In genomic region chr17:7314719-7315569, GRCh38 we compare ENCODE assay signal across 1 cellular context.
TF ChIP-seq lines count a peak whose summit lies in the region.

A gene with protein sequence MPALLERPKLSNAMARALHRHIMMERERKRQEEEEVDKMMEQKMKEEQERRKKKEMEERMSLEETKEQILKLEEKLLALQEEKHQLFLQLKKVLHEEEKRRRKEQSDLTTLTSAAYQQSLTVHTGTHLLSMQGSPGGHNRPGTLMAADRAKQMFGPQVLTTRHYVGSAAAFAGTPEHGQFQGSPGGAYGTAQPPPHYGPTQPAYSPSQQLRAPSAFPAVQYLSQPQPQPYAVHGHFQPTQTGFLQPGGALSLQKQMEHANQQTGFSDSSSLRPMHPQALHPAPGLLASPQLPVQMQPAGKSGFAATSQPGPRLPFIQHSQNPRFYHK (minus strand): TSS chr17:7315360. CDS start chr17:7315052, 308 bp downstream.

TF ChIP-seq in K562, 482 proteins besides CTCF, POLR2A, EP300 and RAD21 (continued from another document and continues in another):
- TF ChIP-seq, protein P1, sequence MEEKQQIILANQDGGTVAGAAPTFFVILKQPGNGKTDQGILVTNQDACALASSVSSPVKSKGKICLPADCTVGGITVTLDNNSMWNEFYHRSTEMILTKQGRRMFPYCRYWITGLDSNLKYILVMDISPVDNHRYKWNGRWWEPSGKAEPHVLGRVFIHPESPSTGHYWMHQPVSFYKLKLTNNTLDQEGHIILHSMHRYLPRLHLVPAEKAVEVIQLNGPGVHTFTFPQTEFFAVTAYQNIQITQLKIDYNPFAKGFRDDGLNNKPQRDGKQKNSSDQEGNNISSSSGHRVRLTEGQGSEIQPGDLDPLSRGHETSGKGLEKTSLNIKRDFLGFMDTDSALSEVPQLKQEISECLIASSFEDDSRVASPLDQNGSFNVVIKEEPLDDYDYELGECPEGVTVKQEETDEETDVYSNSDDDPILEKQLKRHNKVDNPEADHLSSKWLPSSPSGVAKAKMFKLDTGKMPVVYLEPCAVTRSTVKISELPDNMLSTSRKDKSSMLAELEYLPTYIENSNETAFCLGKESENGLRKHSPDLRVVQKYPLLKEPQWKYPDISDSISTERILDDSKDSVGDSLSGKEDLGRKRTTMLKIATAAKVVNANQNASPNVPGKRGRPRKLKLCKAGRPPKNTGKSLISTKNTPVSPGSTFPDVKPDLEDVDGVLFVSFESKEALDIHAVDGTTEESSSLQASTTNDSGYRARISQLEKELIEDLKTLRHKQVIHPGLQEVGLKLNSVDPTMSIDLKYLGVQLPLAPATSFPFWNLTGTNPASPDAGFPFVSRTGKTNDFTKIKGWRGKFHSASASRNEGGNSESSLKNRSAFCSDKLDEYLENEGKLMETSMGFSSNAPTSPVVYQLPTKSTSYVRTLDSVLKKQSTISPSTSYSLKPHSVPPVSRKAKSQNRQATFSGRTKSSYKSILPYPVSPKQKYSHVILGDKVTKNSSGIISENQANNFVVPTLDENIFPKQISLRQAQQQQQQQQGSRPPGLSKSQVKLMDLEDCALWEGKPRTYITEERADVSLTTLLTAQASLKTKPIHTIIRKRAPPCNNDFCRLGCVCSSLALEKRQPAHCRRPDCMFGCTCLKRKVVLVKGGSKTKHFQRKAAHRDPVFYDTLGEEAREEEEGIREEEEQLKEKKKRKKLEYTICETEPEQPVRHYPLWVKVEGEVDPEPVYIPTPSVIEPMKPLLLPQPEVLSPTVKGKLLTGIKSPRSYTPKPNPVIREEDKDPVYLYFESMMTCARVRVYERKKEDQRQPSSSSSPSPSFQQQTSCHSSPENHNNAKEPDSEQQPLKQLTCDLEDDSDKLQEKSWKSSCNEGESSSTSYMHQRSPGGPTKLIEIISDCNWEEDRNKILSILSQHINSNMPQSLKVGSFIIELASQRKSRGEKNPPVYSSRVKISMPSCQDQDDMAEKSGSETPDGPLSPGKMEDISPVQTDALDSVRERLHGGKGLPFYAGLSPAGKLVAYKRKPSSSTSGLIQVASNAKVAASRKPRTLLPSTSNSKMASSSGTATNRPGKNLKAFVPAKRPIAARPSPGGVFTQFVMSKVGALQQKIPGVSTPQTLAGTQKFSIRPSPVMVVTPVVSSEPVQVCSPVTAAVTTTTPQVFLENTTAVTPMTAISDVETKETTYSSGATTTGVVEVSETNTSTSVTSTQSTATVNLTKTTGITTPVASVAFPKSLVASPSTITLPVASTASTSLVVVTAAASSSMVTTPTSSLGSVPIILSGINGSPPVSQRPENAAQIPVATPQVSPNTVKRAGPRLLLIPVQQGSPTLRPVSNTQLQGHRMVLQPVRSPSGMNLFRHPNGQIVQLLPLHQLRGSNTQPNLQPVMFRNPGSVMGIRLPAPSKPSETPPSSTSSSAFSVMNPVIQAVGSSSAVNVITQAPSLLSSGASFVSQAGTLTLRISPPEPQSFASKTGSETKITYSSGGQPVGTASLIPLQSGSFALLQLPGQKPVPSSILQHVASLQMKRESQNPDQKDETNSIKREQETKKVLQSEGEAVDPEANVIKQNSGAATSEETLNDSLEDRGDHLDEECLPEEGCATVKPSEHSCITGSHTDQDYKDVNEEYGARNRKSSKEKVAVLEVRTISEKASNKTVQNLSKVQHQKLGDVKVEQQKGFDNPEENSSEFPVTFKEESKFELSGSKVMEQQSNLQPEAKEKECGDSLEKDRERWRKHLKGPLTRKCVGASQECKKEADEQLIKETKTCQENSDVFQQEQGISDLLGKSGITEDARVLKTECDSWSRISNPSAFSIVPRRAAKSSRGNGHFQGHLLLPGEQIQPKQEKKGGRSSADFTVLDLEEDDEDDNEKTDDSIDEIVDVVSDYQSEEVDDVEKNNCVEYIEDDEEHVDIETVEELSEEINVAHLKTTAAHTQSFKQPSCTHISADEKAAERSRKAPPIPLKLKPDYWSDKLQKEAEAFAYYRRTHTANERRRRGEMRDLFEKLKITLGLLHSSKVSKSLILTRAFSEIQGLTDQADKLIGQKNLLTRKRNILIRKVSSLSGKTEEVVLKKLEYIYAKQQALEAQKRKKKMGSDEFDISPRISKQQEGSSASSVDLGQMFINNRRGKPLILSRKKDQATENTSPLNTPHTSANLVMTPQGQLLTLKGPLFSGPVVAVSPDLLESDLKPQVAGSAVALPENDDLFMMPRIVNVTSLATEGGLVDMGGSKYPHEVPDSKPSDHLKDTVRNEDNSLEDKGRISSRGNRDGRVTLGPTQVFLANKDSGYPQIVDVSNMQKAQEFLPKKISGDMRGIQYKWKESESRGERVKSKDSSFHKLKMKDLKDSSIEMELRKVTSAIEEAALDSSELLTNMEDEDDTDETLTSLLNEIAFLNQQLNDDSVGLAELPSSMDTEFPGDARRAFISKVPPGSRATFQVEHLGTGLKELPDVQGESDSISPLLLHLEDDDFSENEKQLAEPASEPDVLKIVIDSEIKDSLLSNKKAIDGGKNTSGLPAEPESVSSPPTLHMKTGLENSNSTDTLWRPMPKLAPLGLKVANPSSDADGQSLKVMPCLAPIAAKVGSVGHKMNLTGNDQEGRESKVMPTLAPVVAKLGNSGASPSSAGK (IDR thresholded peaks at IDR 0.05), result no peak
- TF ChIP-seq, protein P2, sequence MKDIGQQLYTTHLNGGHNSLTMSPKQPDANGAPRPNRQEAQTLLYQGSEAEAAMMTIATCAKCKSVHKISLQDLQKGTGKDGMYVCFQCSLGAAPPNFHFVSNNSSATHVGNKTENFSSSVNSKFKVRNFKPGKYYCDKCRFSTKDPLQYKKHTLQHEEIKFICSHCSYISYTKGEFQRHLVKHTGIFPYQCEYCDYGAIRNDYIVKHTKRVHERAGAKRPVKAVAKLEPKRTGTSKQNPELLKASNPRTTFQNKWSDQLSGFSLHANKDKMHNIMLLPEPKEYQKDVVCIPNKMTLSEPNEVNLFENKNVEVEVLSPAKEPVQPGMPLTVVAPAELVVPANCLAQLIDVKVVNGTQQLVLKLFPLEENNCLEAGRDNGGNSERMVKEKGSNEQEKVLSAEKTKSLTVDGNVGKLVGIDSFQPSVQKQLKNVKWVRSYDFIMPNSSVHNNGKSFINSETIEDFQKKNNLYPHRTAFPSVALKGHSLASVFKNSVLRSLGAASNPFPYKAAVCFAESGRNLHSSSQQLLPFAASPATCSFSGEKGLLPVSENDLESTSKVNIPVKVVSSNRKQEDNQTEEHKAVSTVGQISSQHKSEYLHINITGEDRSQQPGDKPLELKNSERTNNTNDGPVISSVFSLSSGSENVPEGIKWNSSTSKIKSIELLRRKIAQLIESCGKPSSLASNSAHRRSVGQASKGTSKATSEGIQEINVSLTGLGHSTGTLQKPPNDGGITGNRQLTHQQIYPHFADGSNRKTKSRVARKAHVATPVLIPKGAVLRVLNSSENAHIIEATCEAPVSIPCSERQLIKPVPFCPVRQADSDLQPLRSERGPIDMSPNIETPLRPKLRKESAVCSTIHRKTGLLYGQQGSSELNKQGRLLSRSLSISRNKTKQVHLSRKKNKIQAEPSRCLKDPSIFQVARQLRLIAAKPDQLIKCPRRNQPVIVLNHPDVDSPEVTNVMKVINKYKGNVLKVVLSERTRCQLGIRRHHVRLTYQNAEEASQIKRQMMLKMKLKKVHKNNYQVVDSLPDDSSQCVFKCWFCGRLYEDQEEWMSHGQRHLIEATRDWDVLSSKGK (CRISPR knock-in tag; IDR thresholded peaks at IDR 0.05), result no peak
- TF ChIP-seq ZSCAN29 (IDR thresholded peaks at IDR 0.05), result no peak
- no peak for TF ChIP-seq RFX7 (CRISPR knock-in tag; IDR thresholded peaks at IDR 0.05)
- TF ChIP-seq CBFA2T3 (IDR thresholded peaks at IDR 0.05), result no peak
- TF ChIP-seq, protein P3, sequence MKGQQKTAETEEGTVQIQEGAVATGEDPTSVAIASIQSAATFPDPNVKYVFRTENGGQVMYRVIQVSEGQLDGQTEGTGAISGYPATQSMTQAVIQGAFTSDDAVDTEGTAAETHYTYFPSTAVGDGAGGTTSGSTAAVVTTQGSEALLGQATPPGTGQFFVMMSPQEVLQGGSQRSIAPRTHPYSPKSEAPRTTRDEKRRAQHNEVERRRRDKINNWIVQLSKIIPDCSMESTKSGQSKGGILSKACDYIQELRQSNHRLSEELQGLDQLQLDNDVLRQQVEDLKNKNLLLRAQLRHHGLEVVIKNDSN (CRISPR knock-in tag; IDR thresholded peaks at IDR 0.05), result no peak
- no peak for TF ChIP-seq ZNF165 (CRISPR knock-in tag; IDR thresholded peaks at IDR 0.05; ENCODE audit: borderline replicate concordance)
- TF ChIP-seq ZNF197 (CRISPR knock-in tag; IDR thresholded peaks at IDR 0.05; ENCODE audit: low read depth), result no peak
- peak; percentile 46; the same call in 1 of the 2 replicates for TF ChIP-seq DIDO1 (tag; IDR thresholded peaks at IDR 0.05; ENCODE audit: low read depth)
- TF ChIP-seq HMG20A (CRISPR knock-in tag; conservative IDR thresholded peaks at IDR 0.05), result no peak
- TF ChIP-seq, protein P4, sequence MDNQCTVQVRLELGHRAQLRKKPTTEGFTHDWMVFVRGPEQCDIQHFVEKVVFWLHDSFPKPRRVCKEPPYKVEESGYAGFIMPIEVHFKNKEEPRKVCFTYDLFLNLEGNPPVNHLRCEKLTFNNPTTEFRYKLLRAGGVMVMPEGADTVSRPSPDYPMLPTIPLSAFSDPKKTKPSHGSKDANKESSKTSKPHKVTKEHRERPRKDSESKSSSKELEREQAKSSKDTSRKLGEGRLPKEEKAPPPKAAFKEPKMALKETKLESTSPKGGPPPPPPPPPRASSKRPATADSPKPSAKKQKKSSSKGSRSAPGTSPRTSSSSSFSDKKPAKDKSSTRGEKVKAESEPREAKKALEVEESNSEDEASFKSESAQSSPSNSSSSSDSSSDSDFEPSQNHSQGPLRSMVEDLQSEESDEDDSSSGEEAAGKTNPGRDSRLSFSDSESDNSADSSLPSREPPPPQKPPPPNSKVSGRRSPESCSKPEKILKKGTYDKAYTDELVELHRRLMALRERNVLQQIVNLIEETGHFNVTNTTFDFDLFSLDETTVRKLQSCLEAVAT (IDR thresholded peaks at IDR 0.05), result no peak
- no peak for TF ChIP-seq RREB1 (CRISPR knock-in tag; IDR thresholded peaks at IDR 0.05)
- TF ChIP-seq, protein P5, sequence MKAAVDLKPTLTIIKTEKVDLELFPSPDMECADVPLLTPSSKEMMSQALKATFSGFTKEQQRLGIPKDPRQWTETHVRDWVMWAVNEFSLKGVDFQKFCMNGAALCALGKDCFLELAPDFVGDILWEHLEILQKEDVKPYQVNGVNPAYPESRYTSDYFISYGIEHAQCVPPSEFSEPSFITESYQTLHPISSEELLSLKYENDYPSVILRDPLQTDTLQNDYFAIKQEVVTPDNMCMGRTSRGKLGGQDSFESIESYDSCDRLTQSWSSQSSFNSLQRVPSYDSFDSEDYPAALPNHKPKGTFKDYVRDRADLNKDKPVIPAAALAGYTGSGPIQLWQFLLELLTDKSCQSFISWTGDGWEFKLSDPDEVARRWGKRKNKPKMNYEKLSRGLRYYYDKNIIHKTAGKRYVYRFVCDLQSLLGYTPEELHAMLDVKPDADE (conservative IDR thresholded peaks at IDR 0.05; ENCODE audit: control insufficient read depth, low read depth, low read length), result no peak; the same call in 1 of the 2 replicates
- TF ChIP-seq MEIS2 (IDR thresholded peaks at IDR 0.05; ENCODE audit: partially characterized antibody), result no peak
- peak; percentile 64; the same call in 1 of the 2 replicates for TF ChIP-seq SUPT5H (IDR thresholded peaks at IDR 0.05)
- TF ChIP-seq, protein P6, sequence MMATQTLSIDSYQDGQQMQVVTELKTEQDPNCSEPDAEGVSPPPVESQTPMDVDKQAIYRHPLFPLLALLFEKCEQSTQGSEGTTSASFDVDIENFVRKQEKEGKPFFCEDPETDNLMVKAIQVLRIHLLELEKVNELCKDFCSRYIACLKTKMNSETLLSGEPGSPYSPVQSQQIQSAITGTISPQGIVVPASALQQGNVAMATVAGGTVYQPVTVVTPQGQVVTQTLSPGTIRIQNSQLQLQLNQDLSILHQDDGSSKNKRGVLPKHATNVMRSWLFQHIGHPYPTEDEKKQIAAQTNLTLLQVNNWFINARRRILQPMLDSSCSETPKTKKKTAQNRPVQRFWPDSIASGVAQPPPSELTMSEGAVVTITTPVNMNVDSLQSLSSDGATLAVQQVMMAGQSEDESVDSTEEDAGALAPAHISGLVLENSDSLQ (IDR thresholded peaks at IDR 0.05), result peak; percentile 30; the same call in 1 of the 2 replicates
- TF ChIP-seq FUS (optimal IDR thresholded peaks at IDR 0.05; ENCODE audit: low read depth, low read length), result no peak
- no peak for TF ChIP-seq NELFE (IDR thresholded peaks at IDR 0.05; ENCODE audit: insufficient read depth, insufficient read length)
- no peak for TF ChIP-seq ZNF280B (CRISPR knock-in tag; IDR thresholded peaks at IDR 0.05)
- TF ChIP-seq CCNT2 (IDR thresholded peaks at IDR 0.05; ENCODE audit: borderline replicate concordance, extremely low read depth, insufficient read length, low read depth, low read length), result no peak
